21 cellular contexts compared by ENCODE assay signal in the genomic region with DNA sequence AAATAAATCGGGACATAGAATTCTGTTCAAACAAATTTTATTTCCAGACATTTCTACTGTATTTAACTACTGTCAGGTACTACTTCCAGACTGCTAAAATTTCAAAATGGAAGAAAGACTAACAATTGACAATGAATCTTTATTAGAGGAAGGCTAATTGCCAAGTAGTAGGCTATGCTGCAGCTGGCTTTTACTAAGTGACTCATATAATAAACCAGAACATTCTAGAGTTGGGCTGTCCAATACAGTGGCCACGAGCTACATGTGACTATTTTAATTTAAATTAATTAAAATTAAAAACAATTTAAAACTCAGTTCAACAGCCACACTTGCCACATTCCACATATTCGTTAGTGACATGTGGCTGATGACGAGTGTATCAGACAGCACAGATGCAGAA. TPM values are rescaled to one million over a fixed set of nuclear protein-coding genes. Genes with fewer than 3 reads are reported as not detected.
DNase-seq lines count a peak whose midpoint lies in the region; ATAC-seq and TF ChIP-seq lines count a peak whose summit lies in the region.
"Had no signal": no experiment of that assay in that cellular context is flagged by ENCODE, and none has a peak within 500 bp of the region (broad histone marks: within the 10 kb centered on the region; RNA-seq: fewer than 3 reads in every experiment).

No MANE protein-coding gene starts in this region.

- H3K4me1 Mint-ChIP-seq in endothelial cell (ENCODE audit: unreplicated experiment), result peaks cover 49% of the 10 kb centered on the region

- no peak overlapping the region for H3K4me3 Mint-ChIP-seq in endothelial cell (ENCODE audit: unreplicated experiment)
- H3K4me3 Mint-ChIP-seq: B cell, CD14-positive monocyte had no signal

- H3K9me3 Mint-ChIP-seq in endothelial cell (ENCODE audit: unreplicated experiment), result no peaks in the 10 kb centered on the region

- H3K27me3 Mint-ChIP-seq in endothelial cell (ENCODE audit: unreplicated experiment), result peaks cover 2% of the 10 kb centered on the region
- H3K27me3 Mint-ChIP-seq: B cell had no signal

- ATAC-seq in HG02623 (IDR thresholded peaks at IDR 0.05; ENCODE audit: unreplicated experiment), result no peak
- no peak for ATAC-seq in sciatic nerve
- no peak for ATAC-seq in HG02642 (IDR thresholded peaks at IDR 0.05; ENCODE audit: poor library complexity, unreplicated experiment)
- ATAC-seq: A549, Panc1 had no signal

- peak overlapping the region; percentile 61 for H3K27ac Mint-ChIP-seq in endothelial cell (ENCODE audit: unreplicated experiment)
- H3K27ac Mint-ChIP-seq: B cell, CD14-positive monocyte had no signal

- TF ChIP-seq CTCF in endothelial cell (IDR thresholded peaks at IDR 0.05; ENCODE audit: unreplicated experiment), result no peak

- H3K36me3 Mint-ChIP-seq in endothelial cell (ENCODE audit: low read depth, unreplicated experiment), result peaks cover 16% of the 10 kb centered on the region

- intact Hi-C loops in sciatic nerve (cut with DNase I), result no loop called here

- DNase-seq in LHCN-M2 (ENCODE audit: low read depth), result peak; percentile 6
- no peak for DNase-seq in endothelial cell (ENCODE audit: low spot score)
- peak; percentile 49 for DNase-seq in midbrain (lab: John Stamatoyannopoulos, UW)
- DNase-seq in sciatic nerve (ENCODE audit: low spot score), result no peak
- no peak for DNase-seq in NCI-H524 treated with DMSO at 0.1 percent for 48 hours (lab: John Stamatoyannopoulos, UW)
- DNase-seq: EL, GF-D8, KBM-7, NCI-H1105, NCI-H2029 treated with DMSO at 0.1 percent for 48 hours, NCI-H226, NCI-H510A treated with DMSO at 0.1 percent for 48 hours, NCI-H82, SIG-M5, SK-N-SH had no signal

RNA-seq across cellular contexts. Expression of a gene that starts 27.6 kb away (rescaled TPM):
- 6.0 and 10.4 TPM in 2 replicates for total RNA-seq in LHCN-M2 (2014; rRNA removed)
- 6.0 TPM for polyA plus RNA-seq in LHCN-M2 (2012)
- 173 TPM for total RNA-seq in endothelial cell (ENCODE audit: unreplicated experiment)
- total RNA-seq in sciatic nerve, result 38.0 TPM

RNA-seq across cellular contexts. Expression of a gene that starts 54.7 kb away (rescaled TPM):
- 71.2 and 75.2 TPM in 2 replicates for total RNA-seq in LHCN-M2 (2014; rRNA removed)
- 29.0 TPM for polyA plus RNA-seq in LHCN-M2 (2012)
- total RNA-seq in endothelial cell (ENCODE audit: unreplicated experiment), result 294 TPM
- total RNA-seq in sciatic nerve, result 128 TPM

Comparison
In these comparisons a context has a peak if more than half of its experiments do, and no peak if none do; other contexts are left out.
1. DNase-seq: peak in LHCN-M2 (single experiment) and midbrain (single experiment); none in endothelial cell (single experiment), sciatic nerve (single experiment) and NCI-H524 treated with DMSO at 0.1 percent for 48 hours (single experiment).